1 cellular context compared by ENCODE assay signal in the genomic region with DNA sequence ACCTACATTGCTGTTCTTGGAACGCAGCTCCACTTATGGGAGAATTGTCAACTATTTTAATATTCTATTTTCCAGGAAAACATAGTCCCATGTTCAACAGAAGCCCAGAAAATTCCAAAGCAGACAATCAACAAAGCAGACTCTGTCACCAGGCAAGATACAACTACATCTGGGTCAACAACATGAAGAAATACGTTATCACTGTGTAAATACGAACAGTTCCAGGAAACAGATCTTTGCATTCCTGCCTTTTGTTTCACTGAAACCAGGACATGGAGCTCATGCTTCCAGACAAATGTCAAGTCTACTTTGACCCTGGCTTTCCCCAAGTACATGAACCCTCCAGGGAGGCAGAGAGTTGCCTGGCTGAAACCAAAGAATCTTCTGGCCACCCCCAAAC.
TF ChIP-seq lines count a peak whose summit lies in the region.

No MANE protein-coding gene starts in this region.

TF ChIP-seq in HepG2, 621 proteins besides CTCF, POLR2A, EP300 and RAD21 (continued from another document and continues in another):
- TF ChIP-seq ELK4 (CRISPR knock-in tag; IDR thresholded peaks at IDR 0.05; ENCODE audit: borderline replicate concordance) (no peak), JARID2 (CRISPR knock-in tag; IDR thresholded peaks at IDR 0.05; ENCODE audit: insufficient replicate concordance) (no peak), WIZ (CRISPR knock-in tag; IDR thresholded peaks at IDR 0.05) (no peak), ZNF12 (CRISPR knock-in tag; IDR thresholded peaks at IDR 0.05) (peak; percentile 52; the same call in 1 of the 2 replicates), ZNF138 (CRISPR knock-in tag; IDR thresholded peaks at IDR 0.05; ENCODE audit: low read depth) (no peak), ZNF101 (CRISPR knock-in tag; IDR thresholded peaks at IDR 0.05; ENCODE audit: borderline replicate concordance, low read depth) (no peak), NCOA5 (CRISPR knock-in tag; IDR thresholded peaks at IDR 0.05) (no peak), RFXANK (CRISPR knock-in tag; IDR thresholded peaks at IDR 0.05) (no peak), ZFY (CRISPR knock-in tag; IDR thresholded peaks at IDR 0.05) (no peak), ZFP37 (CRISPR knock-in tag; IDR thresholded peaks at IDR 0.05; ENCODE audit: borderline replicate concordance) (0 out of 2 replicates have a peak, but pooled peaks have one; percentile 16), SP140L (CRISPR knock-in tag; IDR thresholded peaks at IDR 0.05; ENCODE audit: borderline replicate concordance) (peak; percentile 56; the same call in 1 of the 2 replicates), ZNF7 (CRISPR knock-in tag; IDR thresholded peaks at IDR 0.05) (peak; percentile 80), ZNF232 (CRISPR knock-in tag; IDR thresholded peaks at IDR 0.05; ENCODE audit: borderline replicate concordance) (peak; percentile 52; the same call in 1 of the 2 replicates), ZNF782 (CRISPR knock-in tag; IDR thresholded peaks at IDR 0.05; ENCODE audit: borderline replicate concordance) (no peak), DNMT1 (CRISPR knock-in tag; IDR thresholded peaks at IDR 0.05) (no peak), ZNF407 (CRISPR knock-in tag; IDR thresholded peaks at IDR 0.05; ENCODE audit: not compliant biosample characterization) (no peak), ZNF549 (CRISPR knock-in tag; IDR thresholded peaks at IDR 0.05) (no peak), ZEB1 (IDR thresholded peaks at IDR 0.05; ENCODE audit: insufficient replicate concordance, low read depth) (peak; percentile 68), ZNF512 (CRISPR knock-in tag; IDR thresholded peaks at IDR 0.05) (no peak), HOXA3 (CRISPR knock-in tag; IDR thresholded peaks at IDR 0.05) (peak; percentile 68; the same call in 1 of the 2 replicates), PITX1 (CRISPR knock-in tag; IDR thresholded peaks at IDR 0.05) (peak; percentile 86), ZNF33A (CRISPR knock-in tag; IDR thresholded peaks at IDR 0.05; ENCODE audit: borderline replicate concordance) (no peak), ZNF263 (CRISPR knock-in tag; IDR thresholded peaks at IDR 0.05) (no peak), MIER3 (CRISPR knock-in tag; IDR thresholded peaks at IDR 0.05; ENCODE audit: borderline replicate concordance) (peak; percentile 93), ZNF382 (CRISPR knock-in tag; IDR thresholded peaks at IDR 0.05; ENCODE audit: borderline replicate concordance) (no peak), ZSCAN20 (CRISPR knock-in tag; IDR thresholded peaks at IDR 0.05; ENCODE audit: borderline replicate concordance) (no peak), RBFOX2 (IDR thresholded peaks at IDR 0.05; ENCODE audit: low read depth, low read length) (no peak), ZBTB42 (CRISPR knock-in tag; IDR thresholded peaks at IDR 0.05) (no peak), NCOA2 (CRISPR knock-in tag; IDR thresholded peaks at IDR 0.05) (peak; percentile 99)
- TF ChIP-seq, protein P1, sequence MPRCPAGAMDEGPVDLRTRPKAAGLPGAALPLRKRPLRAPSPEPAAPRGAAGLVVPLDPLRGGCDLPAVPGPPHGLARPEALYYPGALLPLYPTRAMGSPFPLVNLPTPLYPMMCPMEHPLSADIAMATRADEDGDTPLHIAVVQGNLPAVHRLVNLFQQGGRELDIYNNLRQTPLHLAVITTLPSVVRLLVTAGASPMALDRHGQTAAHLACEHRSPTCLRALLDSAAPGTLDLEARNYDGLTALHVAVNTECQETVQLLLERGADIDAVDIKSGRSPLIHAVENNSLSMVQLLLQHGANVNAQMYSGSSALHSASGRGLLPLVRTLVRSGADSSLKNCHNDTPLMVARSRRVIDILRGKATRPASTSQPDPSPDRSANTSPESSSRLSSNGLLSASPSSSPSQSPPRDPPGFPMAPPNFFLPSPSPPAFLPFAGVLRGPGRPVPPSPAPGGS (CRISPR knock-in tag; IDR thresholded peaks at IDR 0.05): no peak
- TF ChIP-seq, protein P2, sequence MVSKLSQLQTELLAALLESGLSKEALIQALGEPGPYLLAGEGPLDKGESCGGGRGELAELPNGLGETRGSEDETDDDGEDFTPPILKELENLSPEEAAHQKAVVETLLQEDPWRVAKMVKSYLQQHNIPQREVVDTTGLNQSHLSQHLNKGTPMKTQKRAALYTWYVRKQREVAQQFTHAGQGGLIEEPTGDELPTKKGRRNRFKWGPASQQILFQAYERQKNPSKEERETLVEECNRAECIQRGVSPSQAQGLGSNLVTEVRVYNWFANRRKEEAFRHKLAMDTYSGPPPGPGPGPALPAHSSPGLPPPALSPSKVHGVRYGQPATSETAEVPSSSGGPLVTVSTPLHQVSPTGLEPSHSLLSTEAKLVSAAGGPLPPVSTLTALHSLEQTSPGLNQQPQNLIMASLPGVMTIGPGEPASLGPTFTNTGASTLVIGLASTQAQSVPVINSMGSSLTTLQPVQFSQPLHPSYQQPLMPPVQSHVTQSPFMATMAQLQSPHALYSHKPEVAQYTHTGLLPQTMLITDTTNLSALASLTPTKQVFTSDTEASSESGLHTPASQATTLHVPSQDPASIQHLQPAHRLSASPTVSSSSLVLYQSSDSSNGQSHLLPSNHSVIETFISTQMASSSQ (IDR thresholded peaks at IDR 0.05; ENCODE audit: low read depth): peak; percentile 82
- TF ChIP-seq, protein P2 (CRISPR knock-in tag; IDR thresholded peaks at IDR 0.05; ENCODE audit: borderline replicate concordance): peak; percentile 80
- TF ChIP-seq, protein P3, sequence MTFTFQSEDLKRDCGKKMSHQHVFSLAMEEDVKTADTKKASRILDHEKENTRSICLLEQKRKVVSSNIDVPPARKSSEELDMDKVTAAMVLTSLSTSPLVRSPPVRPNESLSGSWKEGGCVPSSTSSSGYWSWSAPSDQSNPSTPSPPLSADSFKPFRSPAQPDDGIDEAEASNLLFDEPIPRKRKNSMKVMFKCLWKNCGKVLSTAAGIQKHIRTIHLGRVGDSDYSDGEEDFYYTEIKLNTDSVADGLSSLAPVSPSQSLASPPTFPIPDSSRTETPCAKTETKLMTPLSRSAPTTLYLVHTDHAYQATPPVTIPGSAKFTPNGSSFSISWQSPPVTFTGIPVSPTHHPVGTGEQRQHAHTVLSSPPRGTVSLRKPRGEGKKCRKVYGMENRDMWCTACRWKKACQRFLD (CRISPR knock-in tag; IDR thresholded peaks at IDR 0.05; ENCODE audit: borderline replicate concordance): no peak
